ENCODE assay signal across 32 cellular contexts in genomic region chr5:178547052-178547666, GRCh38. TPM values are rescaled to one million over a fixed set of nuclear protein-coding genes. Genes with fewer than 3 reads are reported as not detected.
DNase-seq lines count a peak whose midpoint lies in the region; ATAC-seq and TF ChIP-seq lines count a peak whose summit lies in the region.
"Had no signal": no experiment of that assay in that cellular context is flagged by ENCODE, and none has a peak within 500 bp of the region (broad histone marks: within the 10 kb centered on the region; RNA-seq: fewer than 3 reads in every experiment).

No MANE protein-coding gene starts in this region.

- DNase-seq in Right ventricle myocardium superior (no peak), Right ventricle myocardium inferior (ENCODE audit: missing footprints) (no peak), WTC11 (ENCODE audit: low spot score) (no peak), right atrium auricular region (ENCODE audit: low spot score) (no peak), H4 (ENCODE audit: low spot score) (no peak), NCI-H1694 treated with DMSO at 0.1 percent for 48 hours (lab: John Stamatoyannopoulos, UW) (no peak)
- DNase-seq in stimulated activated naive CD8-positive, alpha-beta T cell treated with anti-CD3 and anti-CD28 coated beads, Interleukin-15, amount 100 ng/mL, for 72 hours, result no peak
- DNase-seq: activated B cell treated with CpG ODN at 0.5 μM for 24 hours; activated CD4-positive, alpha-beta T cell treated with anti-CD3 and anti-CD28 coated beads, Interleukin-2, amount 50 U/mL, for 1 hour; AML-193; DMS 273 treated with DMSO at 0.1 percent for 48 hours; effector CD4-positive, alpha-beta T cell; EL; HFFc6; immature natural killer cell; IMR-90; mesenchymal stem cell; NCI-H1048; NCI-H1694; ovary; retina; T-helper 1 cell had no signal

- H3K4me1 Mint-ChIP-seq in WTC11, result peaks cover 46% of the 10 kb centered on the region
- no peaks in the 10 kb centered on the region for H3K4me1 Mint-ChIP-seq in stimulated activated naive CD8-positive, alpha-beta T cell treated with anti-CD3 and anti-CD28 coated beads, Interleukin-15, amount 100 ng/mL, for 72 hours
- H3K4me1 Mint-ChIP-seq: activated B cell treated with CpG ODN at 0.5 μM for 24 hours had no signal

- no peaks in the 10 kb centered on the region for H3K27me3 ChIP-seq in right atrium auricular region
- H3K27me3 ChIP-seq: ovary, tibial nerve had no signal

- H3K4me1 ChIP-seq in right atrium auricular region, result peaks cover 0 to 39% of the 10 kb centered on the region in 2 donors
- H3K4me1 ChIP-seq: A549, tibial nerve had no signal

- ATAC-seq in Right ventricle myocardium superior (ENCODE audit: poor library complexity), result peak; percentile 31
- ATAC-seq in Right ventricle myocardium inferior, result no peak
- ATAC-seq in WTC11, result peak; percentile 13; the same call in 1 of the 2 replicates
- ATAC-seq in stimulated activated naive CD8-positive, alpha-beta T cell treated with anti-CD3 and anti-CD28 coated beads, Interleukin-15, amount 100 ng/mL, for 72 hours, result peak; percentile 21
- no peak for ATAC-seq in SK-N-SH treated with all-trans-retinoic acid at 6 μM for 48 hours
- ATAC-seq: A549, GM12878, left lobe of liver had no signal

- H3K36me3 ChIP-seq in right atrium auricular region, result no peaks in the 10 kb centered on the region
- H3K36me3 ChIP-seq: ovary, tibial nerve had no signal

- POLR2A ChIA-PET in WTC11 (lab: Charles Lee), result no interaction called here

- H3K9me3 Mint-ChIP-seq in WTC11, result no peaks in the 10 kb centered on the region
- no peaks in the 10 kb centered on the region for H3K9me3 Mint-ChIP-seq in stimulated activated naive CD8-positive, alpha-beta T cell treated with anti-CD3 and anti-CD28 coated beads, Interleukin-15, amount 100 ng/mL, for 72 hours
- H3K9me3 Mint-ChIP-seq: activated B cell treated with CpG ODN at 0.5 μM for 24 hours, immature natural killer cell, neural crest cell had no signal

- H3K36me3 Mint-ChIP-seq in WTC11, result no peaks in the 10 kb centered on the region
- H3K36me3 Mint-ChIP-seq: activated naive CD8-positive, alpha-beta T cell; immature natural killer cell had no signal

- TF ChIP-seq CTCF in WTC11 (IDR thresholded peaks at IDR 0.05) (no peak), right atrium auricular region (IDR thresholded peaks at IDR 0.05) (no peak)

- H3K27me3 Mint-ChIP-seq in WTC11 (ENCODE audit: low read depth), result no peaks in the 10 kb centered on the region
- H3K27me3 Mint-ChIP-seq in stimulated activated naive CD8-positive, alpha-beta T cell treated with anti-CD3 and anti-CD28 coated beads, Interleukin-15, amount 100 ng/mL, for 72 hours, result no peaks in the 10 kb centered on the region
- H3K27me3 Mint-ChIP-seq: activated B cell treated with CpG ODN at 0.5 μM for 24 hours; activated naive CD8-positive, alpha-beta T cell had no signal

- intact Hi-C loops in Right ventricle myocardium superior (cut with DNase I), result loop anchor here (5.0 kb wide), 1 partner anchor 85 kb away; no protein-coding TSS in a partner anchor
- intact Hi-C loops in Right ventricle myocardium inferior (cut with DNase I), result loop anchor here (5.0 kb wide), 1 partner anchor 265 kb away; no protein-coding TSS in a partner anchor

- CTCF ChIA-PET in WTC11 (lab: Charles Lee), result interaction anchor here (5.5 kb wide), 1 partner anchor 86 kb away, joined by 43 read pairs; no protein-coding TSS in a partner anchor

- H3K4me3 Mint-ChIP-seq in WTC11, result no peak overlapping the region
- no peak overlapping the region for H3K4me3 Mint-ChIP-seq in stimulated activated naive CD8-positive, alpha-beta T cell treated with anti-CD3 and anti-CD28 coated beads, Interleukin-15, amount 100 ng/mL, for 72 hours
- H3K4me3 Mint-ChIP-seq: activated B cell treated with CpG ODN at 0.5 μM for 24 hours; activated naive CD8-positive, alpha-beta T cell; HFFc6; immature natural killer cell; neural crest cell had no signal

- no peaks in the 10 kb centered on the region for H3K9me3 ChIP-seq in right atrium auricular region
- H3K9me3 ChIP-seq: ovary, tibial nerve had no signal

- H3K27ac ChIP-seq in right atrium auricular region, result peak overlapping the region; percentile 78 to 93
- H3K27ac ChIP-seq: A549, ovary, tibial nerve had no signal

- H3K27ac Mint-ChIP-seq in WTC11, result peak overlapping the region; percentile 68; the same call in 1 of the 2 replicates
- peak overlapping the region; percentile 33 to 63 for H3K27ac Mint-ChIP-seq in stimulated activated naive CD8-positive, alpha-beta T cell treated with anti-CD3 and anti-CD28 coated beads, Interleukin-15, amount 100 ng/mL, for 72 hours
- H3K27ac Mint-ChIP-seq: activated B cell treated with CpG ODN at 0.5 μM for 24 hours; activated naive CD8-positive, alpha-beta T cell; HFFc6 had no signal

- H3K4me3 ChIP-seq in right atrium auricular region, result no peak overlapping the region
- H3K4me3 ChIP-seq: A549, GM12878, ovary, smooth muscle cell, tibial nerve had no signal

TF ChIP-seq in WTC11, 78 proteins besides CTCF, POLR2A, EP300 and RAD21 (continues in another document):
- TF ChIP-seq PRRX2 (CRISPR knock-in tag; IDR thresholded peaks at IDR 0.05) (no peak), ZNF423 (CRISPR knock-in tag; IDR thresholded peaks at IDR 0.05) (no peak), ZNF281 (CRISPR knock-in tag; IDR thresholded peaks at IDR 0.05) (no peak)

TF ChIP-seq in SK-N-SH treated with all-trans-retinoic acid at 6 μM for 48 hours, 23 proteins besides CTCF, POLR2A, EP300 and RAD21:
- TF ChIP-seq ZNF70 (CRISPR knock-in tag; IDR thresholded peaks at IDR 0.05) (no peak), CSDC2 (CRISPR knock-in tag; IDR thresholded peaks at IDR 0.05) (no peak), TOX (CRISPR knock-in tag; IDR thresholded peaks at IDR 0.05; ENCODE audit: borderline replicate concordance) (no peak), ZNF8 (CRISPR knock-in tag; IDR thresholded peaks at IDR 0.05) (no peak), ARNTL (CRISPR knock-in tag; IDR thresholded peaks at IDR 0.05; ENCODE audit: borderline replicate concordance, low read depth) (no peak), PATZ1 (CRISPR knock-in tag; IDR thresholded peaks at IDR 0.05; ENCODE audit: borderline replicate concordance) (no peak), BACH2 (CRISPR knock-in tag; IDR thresholded peaks at IDR 0.05; ENCODE audit: borderline replicate concordance) (no peak), CSRNP3 (CRISPR knock-in tag; IDR thresholded peaks at IDR 0.05) (no peak)

RNA-seq across cellular contexts. Expression of gene COL23A1, which starts 43.0 kb away (rescaled TPM):
- total RNA-seq in Right ventricle myocardium superior (18.8 TPM), Right ventricle myocardium inferior (22.5 TPM), WTC11 (2021) (15.0 to 19.8 TPM (median 18.7 TPM) in 3 replicates), right atrium auricular region (1 to 10 TPM; 5.7 to 6.8 TPM)
- total RNA-seq in H4 (2014; rRNA removed; shearing (Covaris generic)), result 0.08 TPM in 1 of 2 replicates, not detected in the other
- total RNA-seq: activated B cell treated with CpG ODN at 0.5 μM for 24 hours, HFFc6, IMR-90, NCI-H460, SK-MEL-5 had no signal

Comparison
In these comparisons a context has a peak if more than half of its experiments do, and no peak if none do; other contexts are left out.
1. ATAC-seq: peak in Right ventricle myocardium superior (single experiment), WTC11 (single experiment) and stimulated activated naive CD8-positive, alpha-beta T cell treated with anti-CD3 and anti-CD28 coated beads, Interleukin-15, amount 100 ng/mL, for 72 hours (single experiment); none in Right ventricle myocardium inferior (single experiment) and SK-N-SH treated with all-trans-retinoic acid at 6 μM for 48 hours (single experiment).